10 cellular contexts compared by ENCODE assay signal in the genomic region with DNA sequence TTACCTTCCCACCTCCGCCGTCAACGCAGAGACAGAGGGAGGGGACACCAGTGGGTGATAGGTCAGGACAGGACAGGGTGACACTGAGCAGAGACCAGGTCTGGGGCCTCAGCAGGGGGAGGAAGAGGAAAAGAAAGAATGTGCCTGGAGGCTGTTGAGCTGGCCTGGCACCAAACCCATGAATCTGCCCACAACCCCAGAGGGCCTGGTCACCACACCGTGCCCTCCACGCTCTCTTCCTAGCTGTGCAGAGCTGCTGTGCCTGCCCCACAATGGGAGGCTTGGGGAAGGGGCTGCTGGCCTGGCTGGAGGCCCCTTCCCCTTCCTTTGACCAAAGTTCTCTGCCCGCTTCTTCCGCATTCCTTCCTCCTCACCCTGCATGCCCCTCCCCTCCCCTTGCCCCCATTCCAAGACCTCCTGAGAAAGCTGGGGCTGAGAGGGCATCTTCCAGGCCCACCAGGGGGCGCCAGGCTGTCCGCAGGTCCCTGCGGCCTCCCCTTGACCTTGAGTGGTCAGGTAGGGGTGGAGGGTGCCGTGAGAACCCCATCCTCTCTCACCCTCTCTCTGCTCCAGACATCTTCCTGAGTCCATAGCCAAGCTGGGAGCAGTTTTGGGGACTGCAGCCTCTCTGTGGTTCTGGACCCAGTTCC. TPM values are rescaled to one million over a fixed set of nuclear protein-coding genes. Genes with fewer than 3 reads are reported as not detected.
DNase-seq lines count a peak whose midpoint lies in the region; ATAC-seq and TF ChIP-seq lines count a peak whose summit lies in the region.
"Had no signal": no experiment of that assay in that cellular context is flagged by ENCODE, and none has a peak within 500 bp of the region (broad histone marks: within the 10 kb centered on the region; RNA-seq: fewer than 3 reads in every experiment).

No MANE protein-coding gene starts in this region.

- H3K4me3 Mint-ChIP-seq in CD4-positive, alpha-beta memory T cell: peak overlapping the region in 1 of 8 donors; percentile 23

- H4K20me1 ChIP-seq in OCI-LY1 (ENCODE audit: insufficient read depth, low read length): no peaks in the 10 kb centered on the region

- H3K9me3 Mint-ChIP-seq in CD4-positive, alpha-beta memory T cell: peaks cover 0 to 2% (median 0%) of the 10 kb centered on the region in 8 donors

- H3K79me2 ChIP-seq in OCI-LY1 (ENCODE audit: insufficient read depth, low read length): no peaks in the 10 kb centered on the region

- no peak overlapping the region for H3K27ac Mint-ChIP-seq in CD4-positive, alpha-beta memory T cell

- H3K36me3 Mint-ChIP-seq in CD4-positive, alpha-beta memory T cell: no peaks in the 10 kb centered on the region

- no peak overlapping the region for H3K9ac ChIP-seq in OCI-LY1 (ENCODE audit: low read length)

- 38% methylated on average over 11 of the region's 11 CpGs for WGBS in right cardiac atrium

- H3K4me3 ChIP-seq in right cardiac atrium (ENCODE audit: low read length) (no peak overlapping the region), OCI-LY1 (ENCODE audit: low read depth, low read length, poor library complexity, severe bottlenecking) (no peak overlapping the region)
- H3K4me3 ChIP-seq in CD4-positive, alpha-beta memory T cell (ENCODE audit: low read length in 2 of 2): no peak overlapping the region

- H3K4me1 ChIP-seq in right cardiac atrium (ENCODE audit: control insufficient read depth, insufficient read depth, low read length) (no peaks in the 10 kb centered on the region), OCI-LY1 (ENCODE audit: insufficient read depth, low read length, severe bottlenecking) (no peaks in the 10 kb centered on the region)
- H3K4me1 ChIP-seq in CD4-positive, alpha-beta memory T cell (ENCODE audit: insufficient read depth, low read length): peaks cover 6% of the 10 kb centered on the region

- H2AFZ ChIP-seq in OCI-LY1 (ENCODE audit: low read length): no peak overlapping the region

- H3K36me3 ChIP-seq in OCI-LY1 (ENCODE audit: insufficient read depth, low read length): no peaks in the 10 kb centered on the region
- H3K36me3 ChIP-seq in CD4-positive, alpha-beta memory T cell (ENCODE audit: insufficient read depth, low read length): no peaks in the 10 kb centered on the region

- H3K9me3 ChIP-seq in right cardiac atrium (ENCODE audit: control insufficient read depth, low read length) (no peaks in the 10 kb centered on the region), OCI-LY1 (ENCODE audit: low read length) (no peaks in the 10 kb centered on the region)
- no peaks in the 10 kb centered on the region for H3K9me3 ChIP-seq in CD4-positive, alpha-beta memory T cell (ENCODE audit: control insufficient read depth in 1 of 2, low read length in 2 of 2)

- CTCF ChIA-PET in CD4-positive, alpha-beta memory T cell (lab: Charles Lee; ENCODE audit: partially characterized antibody): interaction anchor here (1.0 to 5.7 kb wide), 3 partner anchors 20 to 464 kb away, joined by 3 to 37 read pairs (median 3); no protein-coding TSS in a partner anchor

- no peak overlapping the region for H3K4me2 ChIP-seq in OCI-LY1 (ENCODE audit: low read length)

- intact Hi-C loops in Right ventricle myocardium inferior (cut with DNase I) (loop anchor here (5.0 kb wide), 1 partner anchor 478 kb away; no protein-coding TSS in a partner anchor), right cardiac atrium (cut with DNase I) (loop anchor here in 1 of 4 donors (5.0 kb wide), 1 partner anchor 468 kb away; no protein-coding TSS in a partner anchor)
- intact Hi-C loops in CD4-positive, alpha-beta memory T cell (cut with micrococcal nuclease): loop anchor here (10.0 kb wide), 2 partner anchors 65 to 385 kb away; no protein-coding TSS in a partner anchor

- no peaks in the 10 kb centered on the region for H3K9me2 ChIP-seq in OCI-LY1 (ENCODE audit: low read depth, low read length)

- peak; percentile 58 for TF ChIP-seq CTCF in OCI-LY1 (IDR thresholded peaks at IDR 0.05; ENCODE audit: low read length)

- no peaks in the 10 kb centered on the region for H3K27me3 ChIP-seq in right cardiac atrium (ENCODE audit: control insufficient read depth, insufficient read depth)
- H3K27me3 ChIP-seq in OCI-LY1 (ENCODE audit: insufficient read depth, low read length): 0 out of 2 replicates have a peak, but pooled peaks cover 3% of the 10 kb centered on the region
- peaks cover 21% of the 10 kb centered on the region for H3K27me3 ChIP-seq in CD4-positive, alpha-beta memory T cell (ENCODE audit: insufficient read depth, low read length)

- DNase-seq in Right ventricle myocardium inferior (ENCODE audit: missing footprints) (peak; percentile 17), right cardiac atrium (no peak), epidermal melanocyte (ENCODE audit: insufficient read length, low spot score) (peak; percentile 55)
- peak; percentile 43 for DNase-seq in stimulated activated CD8-positive, alpha-beta memory T cell treated with anti-CD3 and anti-CD28 coated beads, Interleukin-4, amount 100 ng/mL, for 48 hours
- no peak for DNase-seq in CD4-positive, alpha-beta memory T cell
- DNase-seq: DMS153, NCI-H1048 had no signal

- peaks cover 0 to 9% (median 2%) of the 10 kb centered on the region in 4 donors for H3K4me1 Mint-ChIP-seq in CD4-positive, alpha-beta memory T cell

- POLR2A ChIA-PET in CD4-positive, alpha-beta memory T cell (lab: Charles Lee; ENCODE audit: partially characterized antibody): no interaction called here

- peaks cover 19 to 26% of the 10 kb centered on the region in 2 donors for H3K27me3 Mint-ChIP-seq in CD4-positive, alpha-beta memory T cell

- ATAC-seq in Right ventricle myocardium inferior (peak; percentile 11), right cardiac atrium (no peak), HG02885 (IDR thresholded peaks at IDR 0.05; ENCODE audit: poor library complexity, unreplicated experiment) (no peak), HG02884 (IDR thresholded peaks at IDR 0.05; ENCODE audit: unreplicated experiment) (no peak)

- H3F3A ChIP-seq in OCI-LY1 (ENCODE audit: insufficient read depth, low read length): no peaks in the 10 kb centered on the region

- H3K27ac ChIP-seq in right cardiac atrium (ENCODE audit: low read length) (no peak overlapping the region), OCI-LY1 (ENCODE audit: low read depth, low read length, poor library complexity, severe bottlenecking) (no peak overlapping the region)
- H3K27ac ChIP-seq in CD4-positive, alpha-beta memory T cell (ENCODE audit: low read depth, low read length): no peak overlapping the region

RNA-seq across cellular contexts. Expression of a gene that starts 11.0 kb away (rescaled TPM):
- not detected for total RNA-seq in Right ventricle myocardium inferior
- under 1 TPM in 1 of 4 donors, not detected in 3; 0.06 TPM for total RNA-seq in right cardiac atrium
- polyA plus RNA-seq in right cardiac atrium: 0.07 TPM
- 10 to 100 TPM; 57.8 to 58.0 TPM for total RNA-seq in CD4-positive, alpha-beta memory T cell
- polyA plus RNA-seq in CD4-positive, alpha-beta memory T cell: 1 to 10 TPM in 1 of 2 donors, under 1 TPM in 1; 0.30 to 1.6 TPM

RNA-seq across cellular contexts. Expression of a gene that starts 27.0 kb away (rescaled TPM):
- total RNA-seq in Right ventricle myocardium inferior (61.9 TPM), right cardiac atrium (10 to 100 TPM; 55.1 to 75.5 (median 61.8) TPM)
- polyA plus RNA-seq in right cardiac atrium: 155 TPM
- total RNA-seq in CD4-positive, alpha-beta memory T cell: 10 to 100 TPM; 66.9 to 67.1 TPM
- polyA plus RNA-seq in CD4-positive, alpha-beta memory T cell: 100 to 1,000 TPM; 103 to 112 TPM

RNA-seq across cellular contexts. Expression of a gene that starts 39.2 kb away (rescaled TPM):
- total RNA-seq in Right ventricle myocardium inferior: 204 TPM
- total RNA-seq in right cardiac atrium: 100 to 1,000 TPM; 156 to 254 (median 177) TPM
- 244 TPM for polyA plus RNA-seq in right cardiac atrium
- total RNA-seq in CD4-positive, alpha-beta memory T cell: 100 to 1,000 TPM; 265 to 278 TPM
- polyA plus RNA-seq in CD4-positive, alpha-beta memory T cell: 100 to 1,000 TPM in 1 of 2 donors, 10 to 100 TPM in 1; 44.4 to 109 TPM

RNA-seq across cellular contexts. Expression of a gene that starts 57.5 kb away (rescaled TPM):
- 17.3 TPM for total RNA-seq in Right ventricle myocardium inferior
- total RNA-seq in right cardiac atrium: 10 to 100 TPM; 16.3 to 22.2 (median 18.7) TPM
- 9.0 TPM for polyA plus RNA-seq in right cardiac atrium
- total RNA-seq in CD4-positive, alpha-beta memory T cell: 10 to 100 TPM; 40.5 to 44.3 TPM
- polyA plus RNA-seq in CD4-positive, alpha-beta memory T cell: 10 to 100 TPM; 15.4 to 27.5 TPM

Comparison
In these comparisons a context has a peak if more than half of its experiments do, and no peak if none do; other contexts are left out.
1. DNase-seq: peak in Right ventricle myocardium inferior (single experiment), epidermal melanocyte (single experiment) and stimulated activated CD8-positive, alpha-beta memory T cell treated with anti-CD3 and anti-CD28 coated beads, Interleukin-4, amount 100 ng/mL, for 48 hours (single experiment); none in right cardiac atrium (0 of 3) and CD4-positive, alpha-beta memory T cell (0 of 5).
2. RNA of a gene that starts 11.0 kb away (total RNA-seq): 57.8 to 58.0 TPM in CD4-positive, alpha-beta memory T cell; not detected in Right ventricle myocardium inferior (single experiment) and 0.06 TPM in right cardiac atrium; every median in the first group is over 10 times any median in the second.